ENCODE assay signal across 8 cellular contexts in genomic region chr9:71768388-71769174, GRCh38.
DNase-seq lines count a peak whose midpoint lies in the region; ATAC-seq lines count a peak whose summit lies in the region.

Gene CEMIP2 (minus strand): TSS chr9:71768513. CDS start chr9:71750373, 18,140 bp downstream.

- ATAC-seq in GM18867 (IDR thresholded peaks at IDR 0.05; ENCODE audit: unreplicated experiment) (peak; percentile 72), HG03097 (IDR thresholded peaks at IDR 0.05; ENCODE audit: low FRiP score, unreplicated experiment) (peak; percentile 62)

- DNase-seq in AG08395 (ENCODE audit: low spot score) (peak; percentile 89), NCI-H2196 (lab: John Stamatoyannopoulos, UW; ENCODE audit: unreplicated experiment) (peak; percentile 82), iris pigment epithelial cell (ENCODE audit: low read depth) (peak; percentile 93)
- DNase-seq in activated CD4-positive, CD25-positive, alpha-beta regulatory T cell treated with anti-CD3 and anti-CD28 coated beads, Interleukin-2, amount 50 U/mL, for 16 hours (ENCODE audit: low read depth, low spot score), result peak; percentile 69
- DNase-seq in central memory CD4-positive, alpha-beta T cell, result peak; percentile 87
- peak; percentile 86 for DNase-seq in stimulated activated CD4-positive, alpha-beta T cell treated with anti-CD3 and anti-CD28 coated beads, Interleukin-12 subunit alpha, Interleukin-12 subunit beta, amount 100 ng/mL, for 4 hours

Comparison
In these comparisons a context has a peak if more than half of its experiments do, and no peak if none do; other contexts are left out.
1. Peak in every context shown above with its lines: DNase-seq and ATAC-seq.